ENCODE assay signal across 21 cellular contexts in genomic region chr2:196966078-196966477, GRCh38.
"Had no signal": no experiment of that assay in that cellular context is flagged by ENCODE, and none has a peak within 500 bp of the region (broad histone marks: within the 10 kb centered on the region; RNA-seq: fewer than 3 reads in every experiment).

No MANE protein-coding gene starts in this region.

- H3K27me3 ChIP-seq: adrenal gland, brain microvascular endothelial cell, foreskin keratinocyte, testis had no signal

- H3K27ac Mint-ChIP-seq: activated CD4-positive, alpha-beta memory T cell treated with anti-CD3 and anti-CD28 coated beads, Interleukin-2, amount 10 ng/mL, durations not matched to agents 7 days and 5 days; activated CD4-positive, alpha-beta T cell treated with anti-CD3 and anti-CD28 coated beads for 36 hours; natural killer cell; stimulated activated naive CD8-positive, alpha-beta T cell treated with anti-CD3 and anti-CD28 coated beads, Interleukin-15, amount 100 ng/mL, for 72 hours; T-helper 17 cell had no signal

- H3K4me1 ChIP-seq: adrenal gland, prostate gland had no signal

- ATAC-seq: activated CD4-positive, alpha-beta T cell treated with anti-CD3 and anti-CD28 coated beads for 36 hours; activated T-cell treated with anti-CD3 and anti-CD28 coated beads, Interleukin-2, amount 50 U/mL, for 4 hours; natural killer cell; stimulated activated naive CD8-positive, alpha-beta T cell treated with anti-CD3 and anti-CD28 coated beads, Interleukin-15, amount 100 ng/mL, for 72 hours; T-helper 17 cell had no signal

- H3K36me3 Mint-ChIP-seq: natural killer cell had no signal

- DNase-seq: activated CD4-positive, alpha-beta memory T cell treated with anti-CD3 and anti-CD28 coated beads, Interleukin-2, amount 10 ng/mL, durations not matched to agents 7 days and 5 days; activated CD4-positive, alpha-beta T cell treated with anti-CD3 and anti-CD28 coated beads for 36 hours; activated effector memory CD4-positive, alpha-beta T cell treated with Interleukin-2 at 50 U/mL for 16 hours; activated naive CD4-positive, alpha-beta T cell treated with anti-CD3 and anti-CD28 coated beads, Interleukin-2, amount 50 U/mL, for 16 hours; activated T-cell treated with anti-CD3 and anti-CD28 coated beads, Interleukin-2, amount 50 U/mL, for 4 hours; adrenal gland; brain microvascular endothelial cell; cortex of kidney; effector CD8-positive, alpha-beta T cell; foreskin keratinocyte; left cardiac atrium; natural killer cell; occipital lobe; right cardiac atrium; stimulated activated naive CD8-positive, alpha-beta T cell treated with anti-CD3 and anti-CD28 coated beads, Interleukin-15, amount 100 ng/mL, for 72 hours; T-helper 17 cell; testis; WERI-Rb-1 had no signal

- H3K36me3 ChIP-seq: adrenal gland, brain microvascular endothelial cell, prostate gland, WERI-Rb-1 had no signal

- H3K4me3 Mint-ChIP-seq: activated CD4-positive, alpha-beta memory T cell treated with anti-CD3 and anti-CD28 coated beads, Interleukin-2, amount 10 ng/mL, durations not matched to agents 7 days and 5 days; activated CD4-positive, alpha-beta T cell treated with anti-CD3 and anti-CD28 coated beads for 36 hours; activated T-cell treated with anti-CD3 and anti-CD28 coated beads, Interleukin-2, amount 50 U/mL, for 4 hours; central memory CD8-positive, alpha-beta T cell; natural killer cell; stimulated activated naive CD8-positive, alpha-beta T cell treated with anti-CD3 and anti-CD28 coated beads, Interleukin-15, amount 100 ng/mL, for 72 hours; T-helper 17 cell had no signal

- H3K9me3 Mint-ChIP-seq: central memory CD8-positive, alpha-beta T cell; natural killer cell had no signal

- H3K4me3 ChIP-seq: prostate gland, smooth muscle cell had no signal

- H3K27ac ChIP-seq: adrenal gland, brain microvascular endothelial cell, foreskin keratinocyte, prostate gland, testis, WERI-Rb-1 had no signal

- H3K27me3 Mint-ChIP-seq: activated CD4-positive, alpha-beta memory T cell treated with anti-CD3 and anti-CD28 coated beads, Interleukin-2, amount 10 ng/mL, durations not matched to agents 7 days and 5 days; activated CD4-positive, alpha-beta T cell treated with anti-CD3 and anti-CD28 coated beads for 36 hours; central memory CD8-positive, alpha-beta T cell; stimulated activated naive CD8-positive, alpha-beta T cell treated with anti-CD3 and anti-CD28 coated beads, Interleukin-15, amount 100 ng/mL, for 72 hours; T-helper 17 cell had no signal

- H3K9me3 ChIP-seq: adrenal gland, prostate gland, testis had no signal
